32 cellular contexts compared by ENCODE assay signal in the genomic region with DNA sequence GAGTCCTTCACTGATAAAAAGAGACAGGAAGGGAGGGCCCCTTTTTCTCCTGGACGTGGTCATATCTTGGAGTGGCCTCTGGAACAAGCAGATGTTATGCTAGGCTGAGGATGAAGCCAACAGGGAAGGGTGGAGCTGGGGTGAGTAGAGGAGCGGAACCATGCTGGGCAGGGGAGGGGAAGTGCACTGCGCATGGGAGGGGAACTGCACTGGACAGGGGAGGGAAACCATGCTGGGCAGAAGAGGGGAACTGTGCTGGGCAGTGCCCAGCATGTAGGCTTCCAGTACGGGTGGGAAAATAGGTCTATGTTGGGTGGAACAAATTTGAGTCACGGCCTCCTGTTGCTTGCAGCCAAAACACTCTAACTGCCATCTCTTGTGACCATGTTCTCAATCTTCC. TPM values are rescaled to one million over a fixed set of nuclear protein-coding genes. Genes with fewer than 3 reads are reported as not detected.
"Had no signal": no experiment of that assay in that cellular context is flagged by ENCODE, and none has a peak within 500 bp of the region (broad histone marks: within the 10 kb centered on the region; RNA-seq: fewer than 3 reads in every experiment).

No MANE protein-coding gene starts in this region.

- H3K4me3 ChIP-seq: left ventricle myocardium inferior, lung, neural progenitor cell, right atrium auricular region, right lobe of liver, smooth muscle cell, suprapubic skin, thoracic aorta, tibial artery, upper lobe of right lung had no signal

- H3K27me3 ChIP-seq: neural progenitor cell, right atrium auricular region, right lobe of liver, upper lobe of right lung had no signal

- ATAC-seq: natural killer cell; right lobe of liver; stimulated activated effector memory CD8-positive, alpha-beta T cell treated with anti-CD3 and anti-CD28 coated beads, Interleukin-12 subunit alpha, Interleukin-12 subunit beta, amount 100 ng/mL, for 72 hours; upper lobe of right lung had no signal

- H3K36me3 ChIP-seq: left ventricle myocardium inferior, neural progenitor cell, neutrophil, right atrium auricular region, right lobe of liver, suprapubic skin, thoracic aorta, tibial artery, upper lobe of right lung had no signal

- DNase-seq: hypothalamus; immature natural killer cell; kidney; left ventricle myocardium inferior; mesendoderm; naive B cell; natural killer cell; nephron progenitor cell; occipital lobe; right lobe of liver; stimulated activated CD4-positive, alpha-beta T cell treated with anti-CD3 and anti-CD28 coated beads, Interleukin-12 subunit alpha, Interleukin-12 subunit beta, amount 100 ng/mL, for 4 hours; stimulated activated CD4-positive, alpha-beta T cell treated with anti-CD3 and anti-CD28 coated beads, Interleukin-15, amount 100 ng/mL, for 24 hours; stimulated activated CD4-positive, alpha-beta T cell treated with anti-CD3 and anti-CD28 coated beads, Interleukin-2, amount 100 ng/mL, for 24 hours; stimulated activated CD4-positive, alpha-beta T cell treated with anti-CD3 and anti-CD28 coated beads, Interleukin-4, amount 100 ng/mL, for 24 hours; stimulated activated naive CD4-positive, alpha-beta T cell; tibial artery; trophoblast cell; upper lobe of right lung had no signal

- H3K4me1 ChIP-seq: left ventricle myocardium inferior, neural progenitor cell, parathyroid adenoma, right atrium auricular region, right lobe of liver, suprapubic skin, tibial artery, upper lobe of right lung had no signal

- H3K9me3 ChIP-seq: right lobe of liver, thoracic aorta, upper lobe of right lung had no signal

- H3K27ac ChIP-seq: left ventricle myocardium inferior, neural progenitor cell, neutrophil, parathyroid adenoma, right atrium auricular region, right lobe of liver, thoracic aorta, tibial artery, upper lobe of right lung had no signal

RNA-seq across cellular contexts. Expression of a gene that starts 19.3 kb away (rescaled TPM):
- total RNA-seq: kidney, lung, mesothelial cell of epicardium, mononuclear cell, natural killer cell, occipital lobe, osteocyte, pulmonary artery endothelial cell, renal cortical epithelial cell, right atrium auricular region, right lobe of liver, thoracic aorta, upper lobe of right lung had no signal
